1 cellular context compared by ENCODE assay signal in genomic region chr9:108022246-108022935, GRCh38.
TF ChIP-seq lines count a peak whose summit lies in the region.

No MANE protein-coding gene starts in this region.

TF ChIP-seq in K562, 482 proteins besides CTCF, POLR2A, EP300 and RAD21 (continued from another document):
- TF ChIP-seq, protein P1, sequence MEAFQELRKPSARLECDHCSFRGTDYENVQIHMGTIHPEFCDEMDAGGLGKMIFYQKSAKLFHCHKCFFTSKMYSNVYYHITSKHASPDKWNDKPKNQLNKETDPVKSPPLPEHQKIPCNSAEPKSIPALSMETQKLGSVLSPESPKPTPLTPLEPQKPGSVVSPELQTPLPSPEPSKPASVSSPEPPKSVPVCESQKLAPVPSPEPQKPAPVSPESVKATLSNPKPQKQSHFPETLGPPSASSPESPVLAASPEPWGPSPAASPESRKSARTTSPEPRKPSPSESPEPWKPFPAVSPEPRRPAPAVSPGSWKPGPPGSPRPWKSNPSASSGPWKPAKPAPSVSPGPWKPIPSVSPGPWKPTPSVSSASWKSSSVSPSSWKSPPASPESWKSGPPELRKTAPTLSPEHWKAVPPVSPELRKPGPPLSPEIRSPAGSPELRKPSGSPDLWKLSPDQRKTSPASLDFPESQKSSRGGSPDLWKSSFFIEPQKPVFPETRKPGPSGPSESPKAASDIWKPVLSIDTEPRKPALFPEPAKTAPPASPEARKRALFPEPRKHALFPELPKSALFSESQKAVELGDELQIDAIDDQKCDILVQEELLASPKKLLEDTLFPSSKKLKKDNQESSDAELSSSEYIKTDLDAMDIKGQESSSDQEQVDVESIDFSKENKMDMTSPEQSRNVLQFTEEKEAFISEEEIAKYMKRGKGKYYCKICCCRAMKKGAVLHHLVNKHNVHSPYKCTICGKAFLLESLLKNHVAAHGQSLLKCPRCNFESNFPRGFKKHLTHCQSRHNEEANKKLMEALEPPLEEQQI (IDR thresholded peaks at IDR 0.05), result no peak
